In the genomic region with DNA sequence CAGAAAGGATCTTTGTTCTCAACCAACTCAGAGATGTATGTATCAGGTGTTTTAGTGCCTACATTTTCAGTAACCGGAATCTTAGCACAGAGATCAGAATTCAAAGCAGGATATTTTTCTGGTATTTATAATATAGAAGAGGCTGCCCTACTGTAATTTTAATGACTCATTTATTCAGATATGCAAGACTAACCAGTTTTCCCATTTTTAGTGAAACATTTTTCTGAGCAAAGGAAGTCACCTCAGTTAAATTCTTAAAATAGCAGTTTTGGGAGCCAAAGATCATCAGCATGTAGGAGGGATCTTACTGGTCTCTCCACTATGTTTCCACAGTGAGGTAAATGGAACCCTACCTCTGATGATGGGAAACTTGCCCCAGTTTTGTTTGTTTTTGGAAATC, we compare ENCODE assay signal across 19 cellular contexts. TPM values are rescaled to one million over a fixed set of nuclear protein-coding genes. Genes with fewer than 3 reads are reported as not detected.
DNase-seq lines count a peak whose midpoint lies in the region; ATAC-seq and TF ChIP-seq lines count a peak whose summit lies in the region.
"Had no signal": no experiment of that assay in that cellular context is flagged by ENCODE, and none has a peak within 500 bp of the region (broad histone marks: within the 10 kb centered on the region; RNA-seq: fewer than 3 reads in every experiment).

No MANE protein-coding gene starts in this region.

- H3K9me3 ChIP-seq in GM23248 (ENCODE audit: low read depth) = no peaks in the 10 kb centered on the region
- H3K9me3 ChIP-seq in psoas muscle = no peaks in the 10 kb centered on the region
- no peaks in the 10 kb centered on the region for H3K9me3 ChIP-seq in esophagus muscularis mucosa

- H3K36me3 Mint-ChIP-seq in glutamatergic neuron (ENCODE audit: unreplicated experiment) = no peaks in the 10 kb centered on the region

- peak overlapping the region; percentile 18 for H3K4me2 ChIP-seq in GM23248 (ENCODE audit: unreplicated experiment)

- DNase-seq in GM23248 (peak; percentile 41), choroid plexus epithelial cell (ENCODE audit: low read depth) (peak; percentile 30), psoas muscle (no peak), SKM-1 (lab: John Stamatoyannopoulos, UW; ENCODE audit: unreplicated experiment) (no peak), glutamatergic neuron (no peak), esophagus muscularis mucosa (ENCODE audit: extremely low spot score) (no peak)
- DNase-seq: COR-L47; Kasumi-1; NCI-H187 treated with DMSO at 0.1 percent for 48 hours; NCI-H446 treated with DMSO at 0.1 percent for 48 hours; NK-92 treated with Interleukin-12 subunit alpha and Interleukin-12 subunit beta, amount 100 ng/mL, for 24 hours; OCI-M1; RPMI8226; T-cell had no signal

- no peak for TF ChIP-seq CTCF in choroid plexus epithelial cell (conservative IDR thresholded peaks at IDR 0.05; ENCODE audit: low read depth, low read length)
- no peak for TF ChIP-seq CTCF in psoas muscle (IDR thresholded peaks at IDR 0.05)
- TF ChIP-seq CTCF in glutamatergic neuron (IDR thresholded peaks at IDR 0.05; ENCODE audit: partially characterized antibody, unreplicated experiment) = no peak
- no peak for TF ChIP-seq CTCF in esophagus muscularis mucosa (IDR thresholded peaks at IDR 0.05)

- H3K79me2 ChIP-seq in ACC112 (ENCODE audit: control insufficient read depth, insufficient read depth, low read length, unreplicated experiment) (no peaks in the 10 kb centered on the region), GM23248 (ENCODE audit: insufficient read depth) (no peaks in the 10 kb centered on the region)

- no peaks in the 10 kb centered on the region for H3K4me1 Mint-ChIP-seq in glutamatergic neuron (ENCODE audit: low read depth, unreplicated experiment)
- H3K4me1 Mint-ChIP-seq: T-cell had no signal

- in situ Hi-C loops in GM23248 (cut with MboI) = no loop called here

- ATAC-seq in SK-N-SH treated with all-trans-retinoic acid at 6 μM for 48 hours (peak; percentile 27; the same call in 2 of the 3 replicates), psoas muscle (no peak)
- ATAC-seq: T-cell had no signal

- H3K4me3 ChIP-seq in ACC112 (ENCODE audit: low read depth, low read length) = no peak overlapping the region
- no peak overlapping the region for H3K4me3 ChIP-seq in GM23248
- no peak overlapping the region for H3K4me3 ChIP-seq in choroid plexus epithelial cell (ENCODE audit: low read depth, low read length)
- no peak overlapping the region for H3K4me3 ChIP-seq in psoas muscle
- no peak overlapping the region for H3K4me3 ChIP-seq in esophagus muscularis mucosa

- no peak overlapping the region for H3K9ac ChIP-seq in GM23248

- H3K36me3 ChIP-seq in ACC112 (ENCODE audit: insufficient read depth, low read length) (peaks cover 29% of the 10 kb centered on the region), GM23248 (ENCODE audit: low read depth) (peaks cover 42% of the 10 kb centered on the region), psoas muscle (ENCODE audit: insufficient read depth in 1 of 2, low read depth in 1 of 2) (peaks cover 12 to 90% of the 10 kb centered on the region in 2 donors), esophagus muscularis mucosa (peaks cover 24 to 94% (median 69%) of the 10 kb centered on the region in 4 donors)

- peaks cover 2% of the 10 kb centered on the region for H3K9me3 Mint-ChIP-seq in glutamatergic neuron (ENCODE audit: unreplicated experiment)
- H3K9me3 Mint-ChIP-seq: IgD-negative memory B cell, T-cell had no signal

- no peak overlapping the region for H3K4me3 Mint-ChIP-seq in glutamatergic neuron (ENCODE audit: unreplicated experiment)
- H3K4me3 Mint-ChIP-seq: IgD-negative memory B cell, T-cell had no signal

- no peak overlapping the region for H2AFZ ChIP-seq in ACC112 (ENCODE audit: low read length, unreplicated experiment)
- H2AFZ ChIP-seq in GM23248 = no peak overlapping the region

- TF ChIP-seq POLR2A in esophagus muscularis mucosa (IDR thresholded peaks at IDR 0.05; ENCODE audit: low read depth) = no peak

- intact Hi-C loops in psoas muscle (cut with DNase I) = no loop called here
- intact Hi-C loops in esophagus muscularis mucosa (cut with DNase I) = no loop called here

- H4K20me1 ChIP-seq in GM23248 (ENCODE audit: insufficient read depth) = no peaks in the 10 kb centered on the region

- H3F3A ChIP-seq in GM23248 (ENCODE audit: insufficient read depth) = peaks cover 31% of the 10 kb centered on the region

- peaks cover 23% of the 10 kb centered on the region for H3K4me1 ChIP-seq in ACC112 (ENCODE audit: control insufficient read depth, insufficient read depth, low read length, unreplicated experiment)
- H3K4me1 ChIP-seq in GM23248 (ENCODE audit: insufficient read depth) = peaks cover 35% of the 10 kb centered on the region
- H3K4me1 ChIP-seq in psoas muscle = no peaks in the 10 kb centered on the region
- H3K4me1 ChIP-seq in esophagus muscularis mucosa = no peaks in the 10 kb centered on the region

- no peak overlapping the region for H3K27ac Mint-ChIP-seq in glutamatergic neuron (ENCODE audit: unreplicated experiment)
- H3K27ac Mint-ChIP-seq: IgD-negative memory B cell, T-cell had no signal

- H3K9me2 ChIP-seq in GM23248 (ENCODE audit: insufficient read depth) = no peaks in the 10 kb centered on the region

- H3K27ac ChIP-seq in ACC112 (ENCODE audit: low read depth, low read length) (peak overlapping the region; percentile 27; the same call in 1 of the 2 replicates), GM23248 (peak overlapping the region; percentile 40), psoas muscle (no peak overlapping the region), esophagus muscularis mucosa (replicated peaks in 1 of 4) (no peak overlapping the region)
- H3K27ac ChIP-seq: 22Rv1, C4-2B had no signal

- WGBS in GM23248 (ENCODE audit: low coverage in 1 of 2, low lambda C conversion rate in 2 of 2, missing lambda C conversion rate in 2 of 2), 2 experiments = 96% methylated on average over 1 of the region's 1 CpG
- WGBS in psoas muscle, 3 donors = 99 to 100% (median 100%) methylated on average over 1 of the region's 1 CpG
- WGBS in esophagus muscularis mucosa = 100% methylated on average over 1 of the region's 1 CpG

- H3K27me3 Mint-ChIP-seq in glutamatergic neuron (ENCODE audit: unreplicated experiment) = peaks cover 3% of the 10 kb centered on the region
- H3K27me3 Mint-ChIP-seq: IgD-negative memory B cell, T-cell had no signal

- H3K27me3 ChIP-seq in ACC112 (ENCODE audit: insufficient read depth, low read length) (no peaks in the 10 kb centered on the region), GM23248 (replicated peaks; ENCODE audit: insufficient read depth) (no peaks in the 10 kb centered on the region), psoas muscle (ENCODE audit: insufficient read depth in 3 of 3, low read length in 2 of 3) (no peaks in the 10 kb centered on the region), esophagus muscularis mucosa (no peaks in the 10 kb centered on the region)

- no peak for TF ChIP-seq EP300 in esophagus muscularis mucosa (IDR thresholded peaks at IDR 0.05)

TF ChIP-seq in SK-N-SH treated with all-trans-retinoic acid at 6 μM for 48 hours, 23 proteins besides CTCF, POLR2A, EP300 and RAD21:
- TF ChIP-seq, protein P1, sequence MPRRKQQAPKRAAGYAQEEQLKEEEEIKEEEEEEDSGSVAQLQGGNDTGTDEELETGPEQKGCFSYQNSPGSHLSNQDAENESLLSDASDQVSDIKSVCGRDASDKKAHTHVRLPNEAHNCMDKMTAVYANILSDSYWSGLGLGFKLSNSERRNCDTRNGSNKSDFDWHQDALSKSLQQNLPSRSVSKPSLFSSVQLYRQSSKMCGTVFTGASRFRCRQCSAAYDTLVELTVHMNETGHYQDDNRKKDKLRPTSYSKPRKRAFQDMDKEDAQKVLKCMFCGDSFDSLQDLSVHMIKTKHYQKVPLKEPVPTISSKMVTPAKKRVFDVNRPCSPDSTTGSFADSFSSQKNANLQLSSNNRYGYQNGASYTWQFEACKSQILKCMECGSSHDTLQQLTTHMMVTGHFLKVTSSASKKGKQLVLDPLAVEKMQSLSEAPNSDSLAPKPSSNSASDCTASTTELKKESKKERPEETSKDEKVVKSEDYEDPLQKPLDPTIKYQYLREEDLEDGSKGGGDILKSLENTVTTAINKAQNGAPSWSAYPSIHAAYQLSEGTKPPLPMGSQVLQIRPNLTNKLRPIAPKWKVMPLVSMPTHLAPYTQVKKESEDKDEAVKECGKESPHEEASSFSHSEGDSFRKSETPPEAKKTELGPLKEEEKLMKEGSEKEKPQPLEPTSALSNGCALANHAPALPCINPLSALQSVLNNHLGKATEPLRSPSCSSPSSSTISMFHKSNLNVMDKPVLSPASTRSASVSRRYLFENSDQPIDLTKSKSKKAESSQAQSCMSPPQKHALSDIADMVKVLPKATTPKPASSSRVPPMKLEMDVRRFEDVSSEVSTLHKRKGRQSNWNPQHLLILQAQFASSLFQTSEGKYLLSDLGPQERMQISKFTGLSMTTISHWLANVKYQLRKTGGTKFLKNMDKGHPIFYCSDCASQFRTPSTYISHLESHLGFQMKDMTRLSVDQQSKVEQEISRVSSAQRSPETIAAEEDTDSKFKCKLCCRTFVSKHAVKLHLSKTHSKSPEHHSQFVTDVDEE (CRISPR knock-in tag; IDR thresholded peaks at IDR 0.05) = no peak

RNA-seq across cellular contexts. Expression of a gene that starts 42.0 kb away (rescaled TPM):
- 257 and 282 TPM in 2 replicates for total RNA-seq in GM23248 (2014; rRNA removed; shearing (Covaris generic))
- polyA plus RNA-seq in GM23248 (2016; fragmentation: Nextera tagmentation; extraction: Ambion mirVana) (789 and 796 TPM in 2 replicates), psoas muscle (100 to 1,000 TPM; 279 to 288 (median 280) TPM)
- total RNA-seq in psoas muscle (100 to 1,000 TPM; 134 to 170 (median 153) TPM), glutamatergic neuron (ENCODE audit: unreplicated experiment) (246 TPM), esophagus muscularis mucosa (100 to 1,000 TPM; 262 to 412 (median 301) TPM)

Comparison
In these comparisons a context has a peak if more than half of its experiments do, and no peak if none do; other contexts are left out.
1. H3K27ac ChIP-seq: peak in ACC112 (single experiment) and GM23248 (single experiment); none in psoas muscle (single experiment) and esophagus muscularis mucosa (0 of 4).
2. DNase-seq: peak in GM23248 (single experiment) and choroid plexus epithelial cell (single experiment); none in psoas muscle (0 of 2), SKM-1 (single experiment), glutamatergic neuron (single experiment) and esophagus muscularis mucosa (single experiment).